ENCODE assay signal across 18 cellular contexts in genomic region chr3:158773845-158774542, GRCh38. TPM values are rescaled to one million over a fixed set of nuclear protein-coding genes. Genes with fewer than 3 reads are reported as not detected.
DNase-seq lines count a peak whose midpoint lies in the region; ATAC-seq, FAIRE-seq and TF ChIP-seq lines count a peak whose summit lies in the region.
"Had no signal": no experiment of that assay in that cellular context is flagged by ENCODE, and none has a peak within 500 bp of the region (broad histone marks: within the 10 kb centered on the region; RNA-seq: fewer than 3 reads in every experiment).

No MANE protein-coding gene starts in this region.

- H3K4me3 ChIP-seq in astrocyte (ENCODE audit: insufficient read depth, low read depth, low read length) (no peak overlapping the region), fibroblast of the aortic adventitia (ENCODE audit: low read depth, low read length) (no peak overlapping the region), prostate gland (no peak overlapping the region), suprapubic skin (no peak overlapping the region)
- H3K4me3 ChIP-seq: upper lobe of left lung had no signal

- peaks cover 65% of the 10 kb centered on the region for H3K36me3 Mint-ChIP-seq in Calu3 (ENCODE audit: insufficient read depth, unreplicated experiment)
- H3K36me3 Mint-ChIP-seq in astrocyte (ENCODE audit: low read depth, unreplicated experiment), result no peaks in the 10 kb centered on the region
- H3K36me3 Mint-ChIP-seq: activated naive CD8-positive, alpha-beta T cell treated with anti-CD3 and anti-CD28 coated beads for 36 hours; natural killer cell treated with Interleukin-12 subunit alpha and Interleukin-12 subunit beta and Interleukin-15 and Interleukin-18, amount 100 ng/mL, for 72 hours had no signal

- no peaks in the 10 kb centered on the region for H4K20me1 ChIP-seq in astrocyte (ENCODE audit: insufficient read depth, low read length)

- no peaks in the 10 kb centered on the region for H3K79me2 ChIP-seq in astrocyte (ENCODE audit: insufficient read depth, low read length)

- H3K36me3 ChIP-seq in astrocyte (ENCODE audit: insufficient read depth, low read length), result no peaks in the 10 kb centered on the region
- no peaks in the 10 kb centered on the region for H3K36me3 ChIP-seq in prostate gland
- no peaks in the 10 kb centered on the region for H3K36me3 ChIP-seq in suprapubic skin
- H3K36me3 ChIP-seq: upper lobe of left lung had no signal

- no peak for TF ChIP-seq EP300 in suprapubic skin (IDR thresholded peaks at IDR 0.05)

- peak overlapping the region; percentile 48 for H3K4me3 Mint-ChIP-seq in Calu3 (ENCODE audit: low read depth, unreplicated experiment)
- H3K4me3 Mint-ChIP-seq in astrocyte (ENCODE audit: unreplicated experiment), result no peak overlapping the region
- H3K4me3 Mint-ChIP-seq: activated naive CD8-positive, alpha-beta T cell treated with anti-CD3 and anti-CD28 coated beads for 36 hours; activated T-cell treated with anti-CD3 and anti-CD28 coated beads, Interleukin-2, amount 50 U/mL, for 24 hours; H9; natural killer cell treated with Interleukin-12 subunit alpha and Interleukin-12 subunit beta and Interleukin-15 and Interleukin-18, amount 100 ng/mL, for 72 hours; stimulated activated memory B cell treated with anti-CD40 and anti-IgM and Interleukin-4, amounts not matched to agents 10 μg/mL and 1 μg/mL and 100 μg/mL, for 72 hours had no signal

- WGBS in prostate gland, result 48% methylated on average over 5 of the region's 5 CpGs
- 58% methylated on average over 5 of the region's 5 CpGs for WGBS in suprapubic skin

- H3K27ac ChIP-seq in astrocyte (ENCODE audit: low read depth, low read length) (no peak overlapping the region), prostate gland (peak overlapping the region; percentile 18 to 77), suprapubic skin (no peak overlapping the region)
- H3K27ac ChIP-seq: upper lobe of left lung had no signal

- no peak overlapping the region for H3K4me2 ChIP-seq in astrocyte (ENCODE audit: low read length)

- H3K27me3 Mint-ChIP-seq in Calu3 (ENCODE audit: unreplicated experiment) (no peaks in the 10 kb centered on the region), astrocyte (ENCODE audit: low read depth, unreplicated experiment) (peaks cover 4% of the 10 kb centered on the region)
- H3K27me3 Mint-ChIP-seq: activated naive CD8-positive, alpha-beta T cell treated with anti-CD3 and anti-CD28 coated beads for 36 hours; activated T-cell treated with anti-CD3 and anti-CD28 coated beads, Interleukin-2, amount 50 U/mL, for 24 hours; natural killer cell treated with Interleukin-12 subunit alpha and Interleukin-12 subunit beta and Interleukin-15 and Interleukin-18, amount 100 ng/mL, for 72 hours; stimulated activated memory B cell treated with anti-CD40 and anti-IgM and Interleukin-4, amounts not matched to agents 10 μg/mL and 1 μg/mL and 100 μg/mL, for 72 hours had no signal

- no peak overlapping the region for H2AFZ ChIP-seq in astrocyte (ENCODE audit: low read depth, low read length)

- peak overlapping the region; percentile 100 for H3K27ac Mint-ChIP-seq in Calu3 (ENCODE audit: unreplicated experiment)
- no peak overlapping the region for H3K27ac Mint-ChIP-seq in astrocyte (ENCODE audit: unreplicated experiment)
- H3K27ac Mint-ChIP-seq: activated naive CD8-positive, alpha-beta T cell treated with anti-CD3 and anti-CD28 coated beads for 36 hours; activated T-cell treated with anti-CD3 and anti-CD28 coated beads, Interleukin-2, amount 50 U/mL, for 24 hours; H9; natural killer cell treated with Interleukin-12 subunit alpha and Interleukin-12 subunit beta and Interleukin-15 and Interleukin-18, amount 100 ng/mL, for 72 hours; stimulated activated memory B cell treated with anti-CD40 and anti-IgM and Interleukin-4, amounts not matched to agents 10 μg/mL and 1 μg/mL and 100 μg/mL, for 72 hours had no signal

- DNase-seq in Calu3 (peak; percentile 61), astrocyte (ENCODE audit: low read depth) (peak; percentile 72), fibroblast of the aortic adventitia (ENCODE audit: low read depth) (peak; percentile 96), prostate gland (ENCODE audit: low spot score) (peak; percentile 42), NCI-H446 treated with DMSO at 0.1 percent for 48 hours (lab: John Stamatoyannopoulos, UW) (no peak), suprapubic skin (ENCODE audit: low spot score in 2 of 2) (no peak), cerebellar nuclear complex (lab: John Stamatoyannopoulos, UW) (no peak)
- DNase-seq: activated CD4-positive, alpha-beta T cell treated with anti-CD3 and anti-CD28 coated beads for 4 hours; activated naive CD8-positive, alpha-beta T cell treated with anti-CD3 and anti-CD28 coated beads for 36 hours; activated T-cell treated with anti-CD3 and anti-CD28 coated beads, Interleukin-2, amount 50 U/mL, for 24 hours; DMS53; H9; hippocampal formation; T-helper 9 cell; upper lobe of left lung had no signal

- CTCF ChIA-PET in Calu3 (lab: Charles Lee), result interaction anchor here (1.4 to 4.2 kb wide), 5 partner anchors 8 to 50 kb away, joined by 4 to 38 read pairs (median 12); no protein-coding TSS in a partner anchor

- intact Hi-C loops in Calu3 (cut with micrococcal nuclease; ENCODE audit: unreplicated experiment), result loop anchor here (1.0 kb wide), 2 partner anchors 15 to 47 kb away; no protein-coding TSS in a partner anchor
- intact Hi-C loops in prostate gland (cut with DNase I), result loop anchor here (5.0 kb wide), 1 partner anchor 42 kb away; the partner anchor contains the start of gene RARRES1

- no peak overlapping the region for H3K9ac ChIP-seq in astrocyte (ENCODE audit: low read length)

- peaks cover 76% of the 10 kb centered on the region for H3K4me1 Mint-ChIP-seq in Calu3 (ENCODE audit: low read depth, unreplicated experiment)
- peaks cover 18% of the 10 kb centered on the region for H3K4me1 Mint-ChIP-seq in astrocyte (ENCODE audit: low read depth, unreplicated experiment)
- H3K4me1 Mint-ChIP-seq: activated naive CD8-positive, alpha-beta T cell treated with anti-CD3 and anti-CD28 coated beads for 36 hours; stimulated activated memory B cell treated with anti-CD40 and anti-IgM and Interleukin-4, amounts not matched to agents 10 μg/mL and 1 μg/mL and 100 μg/mL, for 72 hours had no signal

- peaks cover 7% of the 10 kb centered on the region for H3K9me3 Mint-ChIP-seq in Calu3 (ENCODE audit: low read depth, unreplicated experiment)
- H3K9me3 Mint-ChIP-seq in astrocyte (ENCODE audit: unreplicated experiment), result no peaks in the 10 kb centered on the region
- H3K9me3 Mint-ChIP-seq: activated naive CD8-positive, alpha-beta T cell treated with anti-CD3 and anti-CD28 coated beads for 36 hours; activated T-cell treated with anti-CD3 and anti-CD28 coated beads, Interleukin-2, amount 50 U/mL, for 24 hours; H9; natural killer cell treated with Interleukin-12 subunit alpha and Interleukin-12 subunit beta and Interleukin-15 and Interleukin-18, amount 100 ng/mL, for 72 hours; stimulated activated memory B cell treated with anti-CD40 and anti-IgM and Interleukin-4, amounts not matched to agents 10 μg/mL and 1 μg/mL and 100 μg/mL, for 72 hours had no signal

- H3K4me1 ChIP-seq in astrocyte (ENCODE audit: insufficient read depth, low read length) (peaks cover 18% of the 10 kb centered on the region), prostate gland (replicated peaks) (peaks cover under 1% of the 10 kb centered on the region), suprapubic skin (peaks cover 12% of the 10 kb centered on the region)

- no peak for ATAC-seq in GM19463 (IDR thresholded peaks at IDR 0.05; ENCODE audit: unreplicated experiment)
- ATAC-seq: natural killer cell treated with Interleukin-12 subunit alpha and Interleukin-12 subunit beta and Interleukin-15 and Interleukin-18, amount 100 ng/mL, for 72 hours; stimulated activated memory B cell treated with anti-CD40 and anti-IgM and Interleukin-4, amounts not matched to agents 10 μg/mL and 1 μg/mL and 100 μg/mL, for 72 hours had no signal

- TSS peak; percentile 73 for BruUV-seq in Calu3 (replicated peaks; lab: Mats Ljungman, UMichigan)

- FAIRE-seq in astrocyte (lab: Jason Lieb, UNC), result peak; percentile 73

- TF ChIP-seq POLR2A in prostate gland (IDR thresholded peaks at IDR 0.05), result peak; percentile 12
- TF ChIP-seq POLR2A in suprapubic skin (IDR thresholded peaks at IDR 0.05), result no peak

- H3K27me3 ChIP-seq in astrocyte (ENCODE audit: insufficient read depth, low read length) (no peaks in the 10 kb centered on the region), prostate gland (replicated peaks; ENCODE audit: insufficient read depth) (no peaks in the 10 kb centered on the region), suprapubic skin (no peaks in the 10 kb centered on the region)
- H3K27me3 ChIP-seq: upper lobe of left lung had no signal

- peak; percentile 52 for TF ChIP-seq CTCF in Calu3 (IDR thresholded peaks at IDR 0.05; ENCODE audit: unreplicated experiment)
- TF ChIP-seq CTCF in astrocyte (IDR thresholded peaks at IDR 0.05; ENCODE audit: insufficient read depth, low read depth, low read length), result no peak
- TF ChIP-seq CTCF in fibroblast of the aortic adventitia (IDR thresholded peaks at IDR 0.05; ENCODE audit: insufficient read depth, low read length), result no peak
- no peak for TF ChIP-seq CTCF in prostate gland (IDR thresholded peaks at IDR 0.05)
- TF ChIP-seq CTCF in suprapubic skin (IDR thresholded peaks at IDR 0.05), result no peak

- H3K9me3 ChIP-seq in astrocyte (ENCODE audit: insufficient read depth, low read depth, low read length) (no peaks in the 10 kb centered on the region), prostate gland (no peaks in the 10 kb centered on the region), suprapubic skin (no peaks in the 10 kb centered on the region)
- H3K9me3 ChIP-seq: upper lobe of left lung had no signal

RNA-seq across cellular contexts. Expression of gene MFSD1, which starts 27.9 kb away (rescaled TPM):
- total RNA-seq in Calu3 (2022) (95.8 and 100 TPM in 2 replicates), astrocyte (62.2 and 70.1 TPM in 2 replicates), fibroblast of the aortic adventitia (ENCODE audit: low replicate concordance) (168 and 223 TPM in 2 replicates), prostate gland (10 to 100 TPM; 58.6 to 92.7 TPM), suprapubic skin (10 to 100 TPM; 46.3 to 80.6 (median 70.8) TPM)

RNA-seq across cellular contexts. Expression of gene RARRES1, which starts 41.7 kb away (rescaled TPM):
- total RNA-seq in Calu3 (2022) (1,088 and 1,195 TPM in 2 replicates), astrocyte (1.2 and 3.2 TPM in 2 replicates), fibroblast of the aortic adventitia (ENCODE audit: low replicate concordance) (39.3 and 47.8 TPM in 2 replicates), prostate gland (100 to 1,000 TPM in 1 of 2 donors, 10 to 100 TPM in 1; 67.9 to 138 TPM), suprapubic skin (10 to 100 TPM in 3 of 4 donors, 1 to 10 TPM in 1; 5.6 to 23.4 (median 19.5) TPM)
- total RNA-seq: activated naive CD8-positive, alpha-beta T cell treated with anti-CD3 and anti-CD28 coated beads for 36 hours; natural killer cell treated with Interleukin-12 subunit alpha and Interleukin-12 subunit beta and Interleukin-15 and Interleukin-18, amount 100 ng/mL, for 72 hours had no signal

Comparison
In these comparisons a context has a peak if more than half of its experiments do, and no peak if none do; other contexts are left out.
1. DNase-seq: peak in Calu3 (single experiment), astrocyte (single experiment), fibroblast of the aortic adventitia (single experiment) and prostate gland (single experiment); none in NCI-H446 treated with DMSO at 0.1 percent for 48 hours (single experiment), suprapubic skin (0 of 2) and cerebellar nuclear complex (0 of 2).
2. H3K27ac ChIP-seq: peak in prostate gland (2 of 2); none in astrocyte (single experiment) and suprapubic skin (single experiment).